Comparison of ENCODE assay signal across 23 cellular contexts in genomic region chr4:79662651-79663050, GRCh38.
"Had no signal": no experiment of that assay in that cellular context is flagged by ENCODE, and none has a peak within 500 bp of the region (broad histone marks: within the 10 kb centered on the region; RNA-seq: fewer than 3 reads in every experiment).

No MANE protein-coding gene starts in this region.

- ATAC-seq: effector memory CD8-positive, alpha-beta T cell; left lobe of liver; mucosa of descending colon; natural killer cell treated with Interleukin-12 subunit alpha and Interleukin-12 subunit beta and Interleukin-15 and Interleukin-18, amount 100 ng/mL, for 72 hours; pancreas; sciatic nerve had no signal

- FAIRE-seq: endometrium, frontal cortex, keratinocyte, pancreas, urothelium cell line had no signal

- DNase-seq: dermis blood vessel endothelial cell; effector memory CD8-positive, alpha-beta T cell; head of caudate nucleus; mesenchymal stem cell; mucosa of descending colon; naive B cell; pancreas; stimulated activated CD4-positive, alpha-beta T cell treated with anti-CD3 and anti-CD28 coated beads, Interleukin-12 subunit alpha, Interleukin-12 subunit beta, amount 100 ng/mL, for 4 hours; stimulated activated CD4-positive, alpha-beta T cell treated with anti-CD3 and anti-CD28 coated beads, Interleukin-1b, Interleukin-23, amount 100 ng/mL, for 48 hours; stimulated activated CD4-positive, alpha-beta T cell treated with anti-CD3 and anti-CD28 coated beads, Interleukin-4, amount 100 ng/mL, for 1 hour; stimulated activated CD8-positive, alpha-beta memory T cell treated with anti-CD3 and anti-CD28 coated beads, Interleukin-4, amount 100 ng/mL, for 48 hours; stimulated activated naive CD4-positive, alpha-beta T cell treated with Interleukin-2 at 50 U/mL for 16 hours; substantia nigra; testis; tibial artery; upper lobe of left lung had no signal
